Comparison of ENCODE assay signal across 8 cellular contexts in the genomic region with DNA sequence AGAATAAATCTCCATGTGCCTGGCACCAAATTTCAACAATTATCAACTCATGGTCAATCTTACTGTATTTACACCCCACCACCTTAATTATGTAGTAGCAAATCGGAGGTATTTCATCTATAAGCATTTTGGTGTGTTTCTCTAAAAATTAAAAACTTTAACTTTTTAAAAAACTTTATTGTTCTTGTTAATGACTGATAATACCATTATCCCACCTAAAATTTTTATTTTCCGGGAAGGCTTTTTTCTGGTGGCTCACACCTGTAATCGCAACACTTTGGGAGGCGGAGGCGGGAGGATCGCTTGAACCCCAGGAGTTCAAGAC. TPM values are rescaled to one million over a fixed set of nuclear protein-coding genes. Genes with fewer than 3 reads are reported as not detected.
DNase-seq lines count a peak whose midpoint lies in the region; ATAC-seq and TF ChIP-seq lines count a peak whose summit lies in the region.

No MANE protein-coding gene starts in this region.

- in situ Hi-C loops in KBM-7 (cut with MboI; ENCODE audit: low pct_unique_long_range_greater_than_20kb, low sequenced_read_pairs): no loop called here

- H3K27ac Mint-ChIP-seq in activated CD4-positive, alpha-beta memory T cell treated with anti-CD3 and anti-CD28 coated beads for 36 hours: peak overlapping the region; percentile 73

- H3K36me3 Mint-ChIP-seq in activated CD4-positive, alpha-beta memory T cell treated with anti-CD3 and anti-CD28 coated beads for 36 hours: peaks cover 22% of the 10 kb centered on the region

- POLR2A ChIA-PET in activated CD4-positive, alpha-beta memory T cell treated with anti-CD3 and anti-CD28 coated beads for 36 hours (lab: Charles Lee): interaction anchor here (1.1 kb wide), 1 partner anchor 10 kb away, joined by 4 read pairs; no protein-coding TSS in a partner anchor

- H3K4me1 Mint-ChIP-seq in activated CD4-positive, alpha-beta memory T cell treated with anti-CD3 and anti-CD28 coated beads for 36 hours (ENCODE audit: low read depth): peaks cover 21% of the 10 kb centered on the region

- H3K4me1 ChIP-seq in cardiac muscle cell (ENCODE audit: low read depth): no peaks in the 10 kb centered on the region
- no peaks in the 10 kb centered on the region for H3K4me1 ChIP-seq in urinary bladder (ENCODE audit: insufficient read depth)

- DNase-seq in cardiac muscle cell (ENCODE audit: low read depth in 1 of 2, low spot score in 1 of 2) (no peak), Right ventricle myocardium inferior (ENCODE audit: missing footprints) (no peak), kidney epithelial cell (ENCODE audit: low read depth) (no peak), KBM-7 (no peak), HCEC 1CT (no peak)
- no peak for DNase-seq in activated CD4-positive, alpha-beta memory T cell treated with anti-CD3 and anti-CD28 coated beads for 36 hours

- H3K27me3 ChIP-seq in cardiac muscle cell: no peaks in the 10 kb centered on the region
- no peaks in the 10 kb centered on the region for H3K27me3 ChIP-seq in kidney epithelial cell (ENCODE audit: control insufficient read depth, insufficient read depth, low read length)

- H3K27ac ChIP-seq in cardiac muscle cell: peak overlapping the region; percentile 44
- H3K27ac ChIP-seq in urinary bladder (ENCODE audit: low read depth): no peak overlapping the region

- 34% methylated on average over 6 of the region's 6 CpGs for WGBS in urinary bladder

- intact Hi-C loops in Right ventricle myocardium inferior (cut with DNase I): no loop called here
- intact Hi-C loops in activated CD4-positive, alpha-beta memory T cell treated with anti-CD3 and anti-CD28 coated beads for 36 hours (cut with micrococcal nuclease): loop anchor here (1.0 to 5.0 kb wide), 2 partner anchors 27 to 99 kb away; no protein-coding TSS in a partner anchor

- no peak for TF ChIP-seq CTCF in cardiac muscle cell (IDR thresholded peaks at IDR 0.05; ENCODE audit: low read depth, low read length)
- no peak for TF ChIP-seq CTCF in kidney epithelial cell (IDR thresholded peaks at IDR 0.05; ENCODE audit: insufficient read depth, low read length, poor library complexity, severe bottlenecking)

- CTCF ChIA-PET in activated CD4-positive, alpha-beta memory T cell treated with anti-CD3 and anti-CD28 coated beads for 36 hours (lab: Charles Lee): interaction anchor here (0.6 to 1.2 kb wide), 2 partner anchors 8 to 28 kb away, joined by 3 to 4 read pairs; no protein-coding TSS in a partner anchor

- H3K4me3 Mint-ChIP-seq in activated CD4-positive, alpha-beta memory T cell treated with anti-CD3 and anti-CD28 coated beads for 36 hours: peak overlapping the region; percentile 90

- H3K9me3 Mint-ChIP-seq in activated CD4-positive, alpha-beta memory T cell treated with anti-CD3 and anti-CD28 coated beads for 36 hours: no peaks in the 10 kb centered on the region

- ATAC-seq in Right ventricle myocardium inferior (no peak), HG03280 (IDR thresholded peaks at IDR 0.05; ENCODE audit: unreplicated experiment) (no peak)

- H3K36me3 ChIP-seq in cardiac muscle cell: peaks cover 20% of the 10 kb centered on the region
- peaks cover 2% of the 10 kb centered on the region for H3K36me3 ChIP-seq in kidney epithelial cell (ENCODE audit: control insufficient read depth, insufficient read depth, low read length)
- H3K36me3 ChIP-seq in urinary bladder (ENCODE audit: insufficient read depth): peaks cover 2% of the 10 kb centered on the region

- peak overlapping the region; percentile 98 for H3K4me3 ChIP-seq in cardiac muscle cell
- H3K4me3 ChIP-seq in kidney epithelial cell (ENCODE audit: low read depth, low read length): peak overlapping the region; percentile 90
- H3K4me3 ChIP-seq in urinary bladder (ENCODE audit: low read depth, low read length): peak overlapping the region; percentile 88

- no peaks in the 10 kb centered on the region for H3K27me3 Mint-ChIP-seq in activated CD4-positive, alpha-beta memory T cell treated with anti-CD3 and anti-CD28 coated beads for 36 hours

- no peaks in the 10 kb centered on the region for H3K9me3 ChIP-seq in cardiac muscle cell (ENCODE audit: low read depth)

RNA-seq across cellular contexts. Expression of a gene that starts 0.5 kb away (rescaled TPM):
- total RNA-seq in cardiac muscle cell (37.6 and 39.3 TPM in 2 replicates), Right ventricle myocardium inferior (10.6 TPM), kidney epithelial cell (29.0 and 31.8 TPM in 2 replicates), urinary bladder (8.1 TPM)
- polyA plus RNA-seq in cardiac muscle cell (14.9 and 25.5 TPM in 2 replicates), urinary bladder (13.0 TPM)
- total RNA-seq in activated CD4-positive, alpha-beta memory T cell treated with anti-CD3 and anti-CD28 coated beads for 36 hours: 10 to 100 TPM; 29.8 TPM

RNA-seq across cellular contexts. Expression of a gene that starts 24.4 kb away (rescaled TPM):
- 118 and 121 TPM in 2 replicates for total RNA-seq in cardiac muscle cell
- 71.9 and 95.3 TPM in 2 replicates for polyA plus RNA-seq in cardiac muscle cell
- total RNA-seq in Right ventricle myocardium inferior: 42.4 TPM
- total RNA-seq in activated CD4-positive, alpha-beta memory T cell treated with anti-CD3 and anti-CD28 coated beads for 36 hours: 100 to 1,000 TPM; 150 to 156 TPM
- total RNA-seq in kidney epithelial cell: 88.9 and 89.1 TPM in 2 replicates
- 119 TPM for total RNA-seq in urinary bladder
- polyA plus RNA-seq in urinary bladder: 75.2 TPM

RNA-seq across cellular contexts. Expression of a gene that starts 38.8 kb away (rescaled TPM):
- total RNA-seq in cardiac muscle cell: 618 and 670 TPM in 2 replicates
- 791 and 862 TPM in 2 replicates for polyA plus RNA-seq in cardiac muscle cell
- total RNA-seq in Right ventricle myocardium inferior: 533 TPM
- total RNA-seq in activated CD4-positive, alpha-beta memory T cell treated with anti-CD3 and anti-CD28 coated beads for 36 hours: 100 to 1,000 TPM; 549 to 564 TPM
- 222 and 223 TPM in 2 replicates for total RNA-seq in kidney epithelial cell
- total RNA-seq in urinary bladder: 67.7 TPM
- polyA plus RNA-seq in urinary bladder: 206 TPM
